In the genomic region with DNA sequence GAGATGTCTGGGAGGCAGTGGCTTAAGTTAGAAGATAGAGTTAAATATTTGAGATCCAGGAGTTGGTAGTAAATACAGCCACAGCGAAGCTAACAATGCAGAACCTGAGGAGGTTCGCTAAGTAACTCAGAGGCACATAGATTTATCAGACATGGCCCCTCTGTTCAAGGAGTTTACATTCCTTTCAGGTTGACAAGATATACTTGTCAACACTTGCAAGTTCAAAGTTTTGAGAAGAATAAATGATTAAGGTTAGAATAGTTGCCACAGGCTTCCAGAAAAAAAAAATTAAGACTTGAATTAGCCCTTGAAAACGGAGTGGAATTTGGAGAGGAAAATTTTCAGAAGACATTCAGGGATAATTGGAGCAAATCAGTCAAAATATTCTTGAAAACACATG, we compare ENCODE assay signal across 21 cellular contexts.
"Had no signal": no experiment of that assay in that cellular context is flagged by ENCODE, and none has a peak within 500 bp of the region (broad histone marks: within the 10 kb centered on the region; RNA-seq: fewer than 3 reads in every experiment).

No MANE protein-coding gene starts in this region.

- H3K4me3 ChIP-seq: ascending aorta, dorsolateral prefrontal cortex, gastroesophageal sphincter, heart left ventricle, left lung, right lobe of liver, SK-N-MC, upper lobe of right lung had no signal

- DNase-seq: activated CD4-positive, alpha-beta T cell treated with anti-CD3 and anti-CD28 coated beads for 36 hours; activated CD4-positive, alpha-beta T cell treated with anti-CD3 and anti-CD28 coated beads, Interleukin-2, amount 50 U/mL, for 48 hours; activated naive CD4-positive, alpha-beta T cell treated with anti-CD3 and anti-CD28 coated beads for 36 hours; activated T-cell treated with anti-CD3 and anti-CD28 coated beads for 4 hours; caudate nucleus; dorsolateral prefrontal cortex; erythroblast; heart left ventricle; left lung; naive thymus-derived CD8-positive, alpha-beta T cell; right lobe of liver; stimulated activated CD8-positive, alpha-beta memory T cell treated with anti-CD3 and anti-CD28 coated beads, Interleukin-4, amount 100 ng/mL, for 48 hours; stimulated activated naive CD4-positive, alpha-beta T cell; upper lobe of right lung had no signal

- FAIRE-seq: colon had no signal

- H3K36me3 Mint-ChIP-seq: naive thymus-derived CD8-positive, alpha-beta T cell; WTC11 had no signal

- H3K4me1 ChIP-seq: ascending aorta, gastroesophageal sphincter, left lung, parathyroid adenoma, right lobe of liver, upper lobe of right lung had no signal

- H3K9me3 ChIP-seq: ascending aorta, gastroesophageal sphincter, heart left ventricle, left lung, right lobe of liver, upper lobe of right lung had no signal

- H3K27ac Mint-ChIP-seq: activated CD4-positive, alpha-beta T cell treated with anti-CD3 and anti-CD28 coated beads for 36 hours; activated naive CD4-positive, alpha-beta T cell treated with anti-CD3 and anti-CD28 coated beads for 36 hours; activated T-helper 17 cell treated with anti-CD3 and anti-CD28 coated beads, Interleukin-2, amount 50 U/mL, for 72 hours; naive thymus-derived CD8-positive, alpha-beta T cell; WTC11 had no signal

- H3K4me1 Mint-ChIP-seq: activated CD4-positive, alpha-beta T cell treated with anti-CD3 and anti-CD28 coated beads for 36 hours; activated T-helper 17 cell treated with anti-CD3 and anti-CD28 coated beads, Interleukin-2, amount 50 U/mL, for 72 hours; naive thymus-derived CD8-positive, alpha-beta T cell had no signal

- H3K27me3 ChIP-seq: ascending aorta, dorsolateral prefrontal cortex, gastroesophageal sphincter, heart left ventricle, left lung, right lobe of liver, upper lobe of right lung had no signal

- H3K36me3 ChIP-seq: ascending aorta, gastroesophageal sphincter, heart left ventricle, left lung, right lobe of liver, upper lobe of right lung had no signal

- H3K4me3 Mint-ChIP-seq: activated CD4-positive, alpha-beta T cell treated with anti-CD3 and anti-CD28 coated beads for 36 hours; activated naive CD4-positive, alpha-beta T cell treated with anti-CD3 and anti-CD28 coated beads for 36 hours; activated T-helper 17 cell treated with anti-CD3 and anti-CD28 coated beads, Interleukin-2, amount 50 U/mL, for 72 hours; naive thymus-derived CD8-positive, alpha-beta T cell; WTC11 had no signal

- H3K27ac ChIP-seq: ascending aorta, dorsolateral prefrontal cortex, gastroesophageal sphincter, heart left ventricle, left lung, parathyroid adenoma, right lobe of liver, SK-N-MC, upper lobe of right lung had no signal

- H3K9me3 Mint-ChIP-seq: activated naive CD4-positive, alpha-beta T cell treated with anti-CD3 and anti-CD28 coated beads for 36 hours; WTC11 had no signal
